In the genomic region with DNA sequence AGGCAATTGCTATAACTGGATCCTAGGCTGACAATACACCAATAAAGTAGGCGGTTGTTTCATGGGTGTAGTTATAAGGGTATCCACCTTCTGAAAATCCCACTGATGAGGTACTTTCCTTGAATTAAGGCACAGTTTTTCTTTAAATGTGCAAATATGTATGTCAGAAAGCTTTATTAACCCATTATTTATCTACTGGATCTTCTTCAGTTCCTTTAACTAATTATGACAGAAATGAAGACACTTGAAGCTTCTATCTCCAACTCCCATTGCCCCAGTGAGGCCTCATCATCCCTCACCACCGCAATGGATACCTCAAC, we compare ENCODE assay signal across 21 cellular contexts.
"Had no signal": no experiment of that assay in that cellular context is flagged by ENCODE, and none has a peak within 500 bp of the region (broad histone marks: within the 10 kb centered on the region; RNA-seq: fewer than 3 reads in every experiment).

No MANE protein-coding gene starts in this region.

- H3K27ac Mint-ChIP-seq: activated CD4-positive, alpha-beta T cell treated with anti-CD3 and anti-CD28 coated beads, Interleukin-2, amount 10 ng/mL, durations not matched to agents 24 days and 14 days; activated CD8-positive, alpha-beta T cell treated with anti-CD3 and anti-CD28 coated beads, Interleukin-2, amount 10 ng/mL, durations not matched to agents 7 days and 5 days; activated naive CD4-positive, alpha-beta T cell treated with anti-CD3 and anti-CD28 coated beads, Interleukin-2, amount 50 U/mL, for 24 hours; immature natural killer cell had no signal

- H3K9me3 ChIP-seq: esophagus squamous epithelium, left ventricle myocardium inferior, spleen, tibial artery had no signal

- H3K4me3 ChIP-seq: esophagus squamous epithelium, left ventricle myocardium inferior, spleen, tibial artery had no signal

- H3K4me1 Mint-ChIP-seq: neural crest cell had no signal

- H3K27ac ChIP-seq: esophagus squamous epithelium, left ventricle myocardium inferior, spleen, tibial artery had no signal

- H3K36me3 ChIP-seq: esophagus squamous epithelium, left ventricle myocardium inferior, spleen, tibial artery had no signal

- H3K4me1 ChIP-seq: esophagus squamous epithelium, tibial artery had no signal

- H3K9me3 Mint-ChIP-seq: activated CD4-positive, alpha-beta T cell treated with anti-CD3 and anti-CD28 coated beads, Interleukin-2, amount 10 ng/mL, durations not matched to agents 24 days and 14 days; activated naive CD4-positive, alpha-beta T cell treated with anti-CD3 and anti-CD28 coated beads, Interleukin-2, amount 50 U/mL, for 24 hours; activated T-cell treated with anti-CD3 and anti-CD28 coated beads, Interleukin-2, amount 50 U/mL, for 4 hours had no signal

- DNase-seq: activated CD4-positive, alpha-beta T cell treated with anti-CD3 and anti-CD28 coated beads, Interleukin-2, amount 10 ng/mL, durations not matched to agents 24 days and 14 days; activated CD4-positive, CD25-positive, alpha-beta regulatory T cell; activated CD8-positive, alpha-beta T cell treated with anti-CD3 and anti-CD28 coated beads, Interleukin-2, amount 10 ng/mL, durations not matched to agents 7 days and 5 days; activated effector memory CD4-positive, alpha-beta T cell treated with Interleukin-2 at 50 U/mL for 16 hours; activated T-cell treated with anti-CD3 and anti-CD28 coated beads, Interleukin-2, amount 50 U/mL, for 4 hours; amniotic stem cell; dermis blood vessel endothelial cell; effector memory CD4-positive, alpha-beta T cell; esophagus squamous epithelium; immature natural killer cell; kidney glomerular epithelial cell; left ventricle myocardium inferior; mammary epithelial cell; midbrain; retina; spleen; stimulated activated naive CD8-positive, alpha-beta T cell treated with anti-CD3 and anti-CD28 coated beads, Interleukin-15, Interleukin-2, amounts not matched to agents 100 U/mL and 50 U/mL, for 24 hours; substantia nigra; tibial artery had no signal

- H3K27me3 Mint-ChIP-seq: activated naive CD4-positive, alpha-beta T cell treated with anti-CD3 and anti-CD28 coated beads, Interleukin-2, amount 50 U/mL, for 24 hours had no signal

- ATAC-seq: activated CD8-positive, alpha-beta T cell treated with anti-CD3 and anti-CD28 coated beads, Interleukin-2, amount 10 ng/mL, durations not matched to agents 7 days and 5 days had no signal

- H3K27me3 ChIP-seq: esophagus squamous epithelium, spleen, tibial artery had no signal

- H3K4me3 Mint-ChIP-seq: activated CD4-positive, alpha-beta T cell treated with anti-CD3 and anti-CD28 coated beads, Interleukin-2, amount 10 ng/mL, durations not matched to agents 24 days and 14 days; activated CD8-positive, alpha-beta T cell treated with anti-CD3 and anti-CD28 coated beads, Interleukin-2, amount 10 ng/mL, durations not matched to agents 7 days and 5 days; activated naive CD4-positive, alpha-beta T cell treated with anti-CD3 and anti-CD28 coated beads, Interleukin-2, amount 50 U/mL, for 24 hours; activated T-cell treated with anti-CD3 and anti-CD28 coated beads, Interleukin-2, amount 50 U/mL, for 4 hours; neural crest cell had no signal
